ENCODE assay signal across 1 cellular context in the genomic region with DNA sequence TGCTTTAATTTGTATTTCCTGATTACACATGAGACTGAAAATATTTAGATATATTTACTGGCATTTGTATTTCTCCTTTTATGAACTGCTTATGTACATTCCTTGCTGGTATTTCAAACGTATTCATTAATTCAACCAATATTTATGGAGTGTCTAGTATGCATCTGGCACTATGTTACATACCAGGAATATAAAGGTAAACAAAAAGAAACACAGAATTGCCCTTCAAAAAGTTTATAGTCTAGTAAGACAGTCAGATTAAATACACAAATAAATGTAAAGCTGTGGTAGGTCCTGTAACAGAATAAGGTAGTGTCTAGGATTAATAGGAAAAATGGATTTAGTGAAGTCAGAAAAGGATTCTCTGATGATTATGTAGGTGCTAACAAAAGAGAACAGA.
TF ChIP-seq lines count a peak whose summit lies in the region.

No MANE protein-coding gene starts in this region.

TF ChIP-seq in IMR-90, 13 proteins besides CTCF, POLR2A, EP300 and RAD21:
- TF ChIP-seq NFE2L2 (IDR thresholded peaks at IDR 0.05; ENCODE audit: low read depth, low read length) (no peak), SMC3 (IDR thresholded peaks at IDR 0.05; ENCODE audit: low read depth, low read length) (no peak), RFX5 (IDR thresholded peaks at IDR 0.05; ENCODE audit: low read depth, low read length) (no peak), FOS (IDR thresholded peaks at IDR 0.05; ENCODE audit: low read depth, low read length) (no peak), RCOR1 (IDR thresholded peaks at IDR 0.05; ENCODE audit: insufficient replicate concordance, low read length) (no peak), MAZ (IDR thresholded peaks at IDR 0.05; ENCODE audit: borderline replicate concordance, low read depth, low read length) (no peak), MXI1 (IDR thresholded peaks at IDR 0.05; ENCODE audit: borderline replicate concordance, low read depth, low read length) (no peak), MAFK (IDR thresholded peaks at IDR 0.05; ENCODE audit: low read depth, low read length) (no peak), CHD1 (IDR thresholded peaks at IDR 0.05; ENCODE audit: low read depth, low read length) (no peak), CEBPB (IDR thresholded peaks at IDR 0.05; ENCODE audit: low read depth, low read length) (no peak), BHLHE40 (IDR thresholded peaks at IDR 0.05; ENCODE audit: low read depth, low read length) (no peak)
- TF ChIP-seq, protein P1, sequence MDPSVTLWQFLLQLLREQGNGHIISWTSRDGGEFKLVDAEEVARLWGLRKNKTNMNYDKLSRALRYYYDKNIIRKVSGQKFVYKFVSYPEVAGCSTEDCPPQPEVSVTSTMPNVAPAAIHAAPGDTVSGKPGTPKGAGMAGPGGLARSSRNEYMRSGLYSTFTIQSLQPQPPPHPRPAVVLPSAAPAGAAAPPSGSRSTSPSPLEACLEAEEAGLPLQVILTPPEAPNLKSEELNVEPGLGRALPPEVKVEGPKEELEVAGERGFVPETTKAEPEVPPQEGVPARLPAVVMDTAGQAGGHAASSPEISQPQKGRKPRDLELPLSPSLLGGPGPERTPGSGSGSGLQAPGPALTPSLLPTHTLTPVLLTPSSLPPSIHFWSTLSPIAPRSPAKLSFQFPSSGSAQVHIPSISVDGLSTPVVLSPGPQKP (IDR thresholded peaks at IDR 0.05; ENCODE audit: borderline replicate concordance, low read depth, low read length): no peak
- TF ChIP-seq, protein P2, sequence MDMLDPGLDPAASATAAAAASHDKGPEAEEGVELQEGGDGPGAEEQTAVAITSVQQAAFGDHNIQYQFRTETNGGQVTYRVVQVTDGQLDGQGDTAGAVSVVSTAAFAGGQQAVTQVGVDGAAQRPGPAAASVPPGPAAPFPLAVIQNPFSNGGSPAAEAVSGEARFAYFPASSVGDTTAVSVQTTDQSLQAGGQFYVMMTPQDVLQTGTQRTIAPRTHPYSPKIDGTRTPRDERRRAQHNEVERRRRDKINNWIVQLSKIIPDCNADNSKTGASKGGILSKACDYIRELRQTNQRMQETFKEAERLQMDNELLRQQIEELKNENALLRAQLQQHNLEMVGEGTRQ (IDR thresholded peaks at IDR 0.05; ENCODE audit: low read depth, low read length): no peak
